ENCODE assay signal across 8 cellular contexts in the genomic region with DNA sequence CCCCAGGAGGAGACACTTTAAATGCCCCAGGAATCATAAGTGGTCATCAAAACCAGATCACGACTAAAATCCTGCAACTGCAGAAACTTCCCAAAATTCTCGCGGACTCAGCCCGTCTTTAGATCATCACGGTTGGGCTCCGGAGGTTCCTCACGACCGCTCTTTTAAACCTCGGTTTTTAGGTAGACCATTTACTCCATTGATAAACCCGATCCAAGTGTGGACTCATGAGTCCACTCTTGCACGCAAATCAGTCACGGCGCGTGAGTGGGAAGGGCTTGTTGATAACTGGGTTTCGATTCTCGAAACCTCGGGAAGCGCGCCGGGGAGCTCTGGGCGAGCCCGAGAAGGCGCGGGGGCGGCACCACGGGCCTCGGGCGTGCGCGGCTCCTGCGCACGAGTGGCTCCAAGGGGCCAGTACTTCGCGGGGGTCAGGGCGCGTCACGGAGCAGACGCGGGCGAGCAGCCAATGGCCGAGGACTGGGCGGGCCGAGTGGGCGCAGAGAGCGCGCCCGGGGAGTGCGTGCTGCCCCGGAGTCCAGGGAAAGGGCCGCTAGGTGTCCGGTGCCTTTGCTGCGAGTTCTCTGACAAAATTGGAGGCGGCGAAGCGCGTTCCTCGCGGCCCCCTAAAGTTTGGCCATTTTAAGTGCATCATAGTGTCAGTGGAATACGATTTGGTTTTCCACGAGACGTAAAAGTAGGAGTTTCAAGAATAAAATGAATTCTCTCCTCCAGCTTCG. TPM values are rescaled to one million over a fixed set of nuclear protein-coding genes. Genes with fewer than 3 reads are reported as not detected.
A peak's percentile ranks its signal among the peaks of the same experiment; 100 is the strongest.
DNase-seq lines count a peak whose midpoint lies in the region; ATAC-seq and TF ChIP-seq lines count a peak whose summit lies in the region.

No MANE protein-coding gene starts in this region.

- TF ChIP-seq POLR2A in GM19193 (IDR thresholded peaks at IDR 0.05; ENCODE audit: extremely low read depth, insufficient read depth, insufficient read length) = peak; percentile 66

- H3K9me3 Mint-ChIP-seq in endodermal cell = no peaks in the 10 kb centered on the region

- H3K36me3 Mint-ChIP-seq in endodermal cell (ENCODE audit: low read depth) = peaks cover 10% of the 10 kb centered on the region

- H3K27ac ChIP-seq in endodermal cell (ENCODE audit: low read depth, low read length) = no peak overlapping the region

- peaks cover 14% of the 10 kb centered on the region for H3K4me1 Mint-ChIP-seq in endodermal cell

- H3K9ac ChIP-seq in endodermal cell (ENCODE audit: extremely low read depth, low read length, poor library complexity, severe bottlenecking) = peak overlapping the region; percentile 55

- peak overlapping the region; percentile 78 for H3K27ac Mint-ChIP-seq in endodermal cell

- peak; percentile 45 for TF ChIP-seq CTCF in AG10803 (conservative IDR thresholded peaks at IDR 0.05; ENCODE audit: low read length)
- no peak for TF ChIP-seq CTCF in endodermal cell (conservative IDR thresholded peaks at IDR 0.05)

- peak; percentile 95 for DNase-seq in AG10803 (ENCODE audit: low read depth)
- peak; percentile 92 to 97 for DNase-seq in NOMO-1 (lab: John Stamatoyannopoulos, UW; ENCODE audit: unreplicated experiment in 2 of 2)
- peak; percentile 58 for DNase-seq in activated T-cell treated with anti-CD3 and anti-CD28 coated beads for 1 hour (ENCODE audit: low read depth)
- DNase-seq in endodermal cell = peak; percentile 87
- DNase-seq in mesenteric fat pad (ENCODE audit: low spot score) = peak; percentile 98
- peak; percentile 62 for DNase-seq in stimulated activated CD8-positive, alpha-beta memory T cell treated with anti-CD3 and anti-CD28 coated beads, Interleukin-12 subunit alpha, Interleukin-12 subunit beta, amount 100 ng/mL, for 4 hours (ENCODE audit: low read depth)

- H3K36me3 ChIP-seq in endodermal cell (ENCODE audit: control insufficient read depth, insufficient read depth, low read length) = no peaks in the 10 kb centered on the region

- peaks cover 38% of the 10 kb centered on the region for H3K27me3 Mint-ChIP-seq in endodermal cell (ENCODE audit: insufficient read depth)

- H3K4me3 ChIP-seq in AG10803 (ENCODE audit: low read length) (peak overlapping the region; percentile 96), endodermal cell (ENCODE audit: low read length) (peak overlapping the region; percentile 96)

- no peaks in the 10 kb centered on the region for H3K9me3 ChIP-seq in endodermal cell (ENCODE audit: control insufficient read depth, low read length)

- peaks cover 2% of the 10 kb centered on the region for H3K4me1 ChIP-seq in endodermal cell (ENCODE audit: control insufficient read depth, insufficient read depth, low read length)

- 0% methylated on average over 38 to 62 of the region's 62 CpGs for WGBS in endodermal cell (ENCODE audit: insufficient coverage in 1 of 2, insufficient read length in 1 of 2), 2 experiments

- peak; percentile 51 for ATAC-seq in HG03354 (IDR thresholded peaks at IDR 0.05; ENCODE audit: poor library complexity, severe bottlenecking, unreplicated experiment)

- no peaks in the 10 kb centered on the region for H3K27me3 ChIP-seq in endodermal cell (ENCODE audit: control insufficient read depth, insufficient read depth, low read length, poor library complexity, severe bottlenecking)

- H3K4me3 Mint-ChIP-seq in endodermal cell = peak overlapping the region; percentile 87

RNA-seq across cellular contexts. Expression of a gene that starts 0.7 kb away (rescaled TPM):
- total RNA-seq in endodermal cell = 1 to 10 TPM; 4.8 to 8.6 TPM
- polyA plus RNA-seq in endodermal cell (2013, experiment 1 of 2) = 4.0 TPM
- polyA plus RNA-seq in endodermal cell (2013, experiment 2 of 2) = 3.8 TPM
- total RNA-seq in mesenteric fat pad = 15.2 TPM
